Comparison of ENCODE assay signal across 1 cellular context in the genomic region with DNA sequence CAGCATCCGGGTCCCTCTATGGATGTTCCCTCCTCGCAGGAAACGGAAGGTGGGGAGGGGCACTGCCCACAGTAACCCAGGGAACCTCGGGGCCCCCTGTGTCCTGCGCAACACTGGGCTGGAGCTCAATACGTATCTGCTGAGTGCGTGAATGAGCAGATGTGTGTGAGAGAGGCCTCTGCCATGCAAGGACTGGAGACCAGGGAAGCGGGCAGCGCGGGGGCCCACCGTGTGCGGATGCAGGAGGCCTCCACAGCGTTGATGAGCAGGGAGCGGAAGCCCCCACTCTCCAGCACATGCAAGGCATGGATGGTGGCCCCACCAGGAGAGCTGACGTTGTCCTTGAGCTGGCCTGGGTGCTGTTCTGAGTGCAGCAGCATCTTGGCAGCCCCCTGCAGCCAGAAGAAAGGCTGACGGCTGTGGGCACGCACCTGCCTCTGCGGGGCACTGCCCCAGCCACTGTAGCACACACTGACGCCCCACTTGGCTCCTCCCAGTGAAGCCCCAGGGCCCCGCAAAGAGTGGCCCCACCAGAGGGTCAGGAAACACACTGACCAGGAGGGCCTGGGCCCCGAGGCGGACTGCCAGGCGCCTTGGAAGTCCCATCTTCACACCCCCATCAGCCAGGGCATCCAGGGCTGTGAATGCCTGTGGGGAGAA.
TF ChIP-seq lines count a peak whose summit lies in the region.

No MANE protein-coding gene starts in this region.

TF ChIP-seq in HepG2, 621 proteins besides CTCF, POLR2A, EP300 and RAD21:
- no peak for TF ChIP-seq ZNF101 (CRISPR knock-in tag; IDR thresholded peaks at IDR 0.05; ENCODE audit: borderline replicate concordance, low read depth)
- TF ChIP-seq HNRNPL (IDR thresholded peaks at IDR 0.05; ENCODE audit: low read depth, low read length): peak; percentile 60; the same call in 1 of the 2 replicates
- TF ChIP-seq ZNF225 (CRISPR knock-in tag; IDR thresholded peaks at IDR 0.05): peak; percentile 35; the same call in 1 of the 2 replicates
- TF ChIP-seq, protein P1, sequence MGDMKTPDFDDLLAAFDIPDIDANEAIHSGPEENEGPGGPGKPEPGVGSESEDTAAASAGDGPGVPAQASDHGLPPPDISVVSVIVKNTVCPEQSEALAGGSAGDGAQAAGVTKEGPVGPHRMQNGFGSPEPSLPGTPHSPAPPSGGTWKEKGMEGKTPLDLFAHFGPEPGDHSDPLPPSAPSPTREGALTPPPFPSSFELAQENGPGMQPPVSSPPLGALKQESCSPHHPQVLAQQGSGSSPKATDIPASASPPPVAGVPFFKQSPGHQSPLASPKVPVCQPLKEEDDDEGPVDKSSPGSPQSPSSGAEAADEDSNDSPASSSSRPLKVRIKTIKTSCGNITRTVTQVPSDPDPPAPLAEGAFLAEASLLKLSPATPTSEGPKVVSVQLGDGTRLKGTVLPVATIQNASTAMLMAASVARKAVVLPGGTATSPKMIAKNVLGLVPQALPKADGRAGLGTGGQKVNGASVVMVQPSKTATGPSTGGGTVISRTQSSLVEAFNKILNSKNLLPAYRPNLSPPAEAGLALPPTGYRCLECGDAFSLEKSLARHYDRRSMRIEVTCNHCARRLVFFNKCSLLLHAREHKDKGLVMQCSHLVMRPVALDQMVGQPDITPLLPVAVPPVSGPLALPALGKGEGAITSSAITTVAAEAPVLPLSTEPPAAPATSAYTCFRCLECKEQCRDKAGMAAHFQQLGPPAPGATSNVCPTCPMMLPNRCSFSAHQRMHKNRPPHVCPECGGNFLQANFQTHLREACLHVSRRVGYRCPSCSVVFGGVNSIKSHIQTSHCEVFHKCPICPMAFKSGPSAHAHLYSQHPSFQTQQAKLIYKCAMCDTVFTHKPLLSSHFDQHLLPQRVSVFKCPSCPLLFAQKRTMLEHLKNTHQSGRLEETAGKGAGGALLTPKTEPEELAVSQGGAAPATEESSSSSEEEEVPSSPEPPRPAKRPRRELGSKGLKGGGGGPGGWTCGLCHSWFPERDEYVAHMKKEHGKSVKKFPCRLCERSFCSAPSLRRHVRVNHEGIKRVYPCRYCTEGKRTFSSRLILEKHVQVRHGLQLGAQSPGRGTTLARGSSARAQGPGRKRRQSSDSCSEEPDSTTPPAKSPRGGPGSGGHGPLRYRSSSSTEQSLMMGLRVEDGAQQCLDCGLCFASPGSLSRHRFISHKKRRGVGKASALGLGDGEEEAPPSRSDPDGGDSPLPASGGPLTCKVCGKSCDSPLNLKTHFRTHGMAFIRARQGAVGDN (CRISPR knock-in tag; IDR thresholded peaks at IDR 0.05): 0 out of 2 replicates have a peak, but pooled peaks have one; percentile 8
- TF ChIP-seq, protein P2, sequence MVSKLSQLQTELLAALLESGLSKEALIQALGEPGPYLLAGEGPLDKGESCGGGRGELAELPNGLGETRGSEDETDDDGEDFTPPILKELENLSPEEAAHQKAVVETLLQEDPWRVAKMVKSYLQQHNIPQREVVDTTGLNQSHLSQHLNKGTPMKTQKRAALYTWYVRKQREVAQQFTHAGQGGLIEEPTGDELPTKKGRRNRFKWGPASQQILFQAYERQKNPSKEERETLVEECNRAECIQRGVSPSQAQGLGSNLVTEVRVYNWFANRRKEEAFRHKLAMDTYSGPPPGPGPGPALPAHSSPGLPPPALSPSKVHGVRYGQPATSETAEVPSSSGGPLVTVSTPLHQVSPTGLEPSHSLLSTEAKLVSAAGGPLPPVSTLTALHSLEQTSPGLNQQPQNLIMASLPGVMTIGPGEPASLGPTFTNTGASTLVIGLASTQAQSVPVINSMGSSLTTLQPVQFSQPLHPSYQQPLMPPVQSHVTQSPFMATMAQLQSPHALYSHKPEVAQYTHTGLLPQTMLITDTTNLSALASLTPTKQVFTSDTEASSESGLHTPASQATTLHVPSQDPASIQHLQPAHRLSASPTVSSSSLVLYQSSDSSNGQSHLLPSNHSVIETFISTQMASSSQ (IDR thresholded peaks at IDR 0.05; ENCODE audit: low read depth): no peak
- TF ChIP-seq, protein P2 (CRISPR knock-in tag; IDR thresholded peaks at IDR 0.05; ENCODE audit: borderline replicate concordance): 0 out of 2 replicates have a peak, but pooled peaks have one; percentile 31
- TF ChIP-seq RBFOX2 (IDR thresholded peaks at IDR 0.05; ENCODE audit: low read depth, low read length): peak; percentile 78
